In the genomic region with DNA sequence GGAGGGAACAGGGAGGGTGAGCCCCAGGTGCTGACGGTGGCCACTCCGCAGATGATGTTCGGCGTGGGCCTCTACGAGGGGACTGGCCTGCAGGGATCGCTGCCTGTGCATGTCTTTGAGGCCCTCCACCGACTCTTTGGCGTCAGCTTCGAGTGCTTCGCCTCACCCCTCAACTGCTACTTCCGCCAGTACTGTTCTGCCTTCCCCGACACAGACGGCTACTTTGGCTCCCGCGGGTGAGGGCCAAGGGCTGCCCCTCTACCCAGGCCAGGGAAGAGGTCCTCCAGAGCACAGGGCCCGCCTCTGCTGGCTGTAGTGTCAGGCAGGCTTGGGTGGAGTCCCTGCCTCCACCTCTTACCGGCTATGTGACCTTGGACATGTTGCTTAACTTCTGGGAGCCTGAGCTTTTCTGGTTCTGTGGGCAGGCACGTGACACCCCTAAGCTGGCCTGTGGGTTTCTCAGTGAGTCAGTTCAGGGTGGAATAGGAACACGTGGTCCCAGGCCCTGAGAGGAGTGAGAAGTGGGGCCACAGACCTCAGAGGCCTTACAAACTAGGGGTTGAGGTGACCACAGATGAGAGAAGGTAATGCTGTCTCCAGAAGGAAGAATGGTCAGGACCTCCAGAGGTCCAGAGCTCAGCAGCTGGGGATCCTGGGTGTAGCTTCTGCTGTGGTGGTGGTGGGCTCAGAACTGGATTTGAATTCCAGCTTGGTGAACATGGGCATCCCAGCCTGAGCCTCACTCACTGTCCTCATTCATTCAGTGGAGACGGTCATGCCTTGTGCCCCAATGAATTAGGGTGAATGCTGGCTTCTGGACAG, we compare ENCODE assay signal across 1 cellular context.
TF ChIP-seq lines count a peak whose summit lies in the region.

No MANE protein-coding gene starts in this region.

TF ChIP-seq in HepG2, 621 proteins besides CTCF, POLR2A, EP300 and RAD21 (continued from another document and continues in another):
- TF ChIP-seq ISL2 (CRISPR knock-in tag; IDR thresholded peaks at IDR 0.05) (peak; percentile 76; the same call in 1 of the 2 replicates), HMG20A (CRISPR knock-in tag; IDR thresholded peaks at IDR 0.05; ENCODE audit: borderline replicate concordance) (peak; percentile 77; the same call in 1 of the 2 replicates), KDM5B (CRISPR knock-in tag; IDR thresholded peaks at IDR 0.05; ENCODE audit: borderline replicate concordance) (peak; percentile 90), CCDC6 (CRISPR knock-in tag; IDR thresholded peaks at IDR 0.05) (peak; percentile 91), ZNF775 (CRISPR knock-in tag; IDR thresholded peaks at IDR 0.05; ENCODE audit: borderline replicate concordance) (no peak), RNF2 (conservative IDR thresholded peaks at IDR 0.05; ENCODE audit: low read depth) (peak; percentile 94), POGZ (CRISPR knock-in tag; IDR thresholded peaks at IDR 0.05) (peak; percentile 84), NFYC (CRISPR knock-in tag; IDR thresholded peaks at IDR 0.05) (peak; percentile 11; the same call in 1 of the 2 replicates), AKAP8 (CRISPR knock-in tag; IDR thresholded peaks at IDR 0.05) (peak; percentile 88), ZNF484 (CRISPR knock-in tag; IDR thresholded peaks at IDR 0.05; ENCODE audit: borderline replicate concordance, low read depth) (no peak), ZNF264 (CRISPR knock-in tag; IDR thresholded peaks at IDR 0.05) (peak; percentile 91), RBM39 (IDR thresholded peaks at IDR 0.05; ENCODE audit: low read depth, low read length, poor library complexity, severe bottlenecking) (peak; percentile 82), THAP9 (CRISPR knock-in tag; IDR thresholded peaks at IDR 0.05; ENCODE audit: borderline replicate concordance) (peak; percentile 70; the same call in 1 of the 2 replicates), ZNF224 (CRISPR knock-in tag; IDR thresholded peaks at IDR 0.05) (peak; percentile 82; the same call in 1 of the 2 replicates), ZNF44 (CRISPR knock-in tag; IDR thresholded peaks at IDR 0.05) (peak; percentile 99), TFDP1 (CRISPR knock-in tag; IDR thresholded peaks at IDR 0.05; ENCODE audit: borderline replicate concordance) (peak; percentile 91), NCOA1 (CRISPR knock-in tag; IDR thresholded peaks at IDR 0.05) (no peak), ZNF530 (CRISPR knock-in tag; IDR thresholded peaks at IDR 0.05; ENCODE audit: low read depth) (no peak), ZNF550 (CRISPR knock-in tag; IDR thresholded peaks at IDR 0.05; ENCODE audit: borderline replicate concordance) (no peak), CENPT (CRISPR knock-in tag; IDR thresholded peaks at IDR 0.05; ENCODE audit: low read depth) (no peak), RXRB (CRISPR knock-in tag; IDR thresholded peaks at IDR 0.05; ENCODE audit: borderline replicate concordance) (peak; percentile 92), IRX3 (CRISPR knock-in tag; IDR thresholded peaks at IDR 0.05; ENCODE audit: borderline replicate concordance, low read depth) (peak; percentile 95; the same call in 1 of the 2 replicates), ZFYVE20 (CRISPR knock-in tag; IDR thresholded peaks at IDR 0.05; ENCODE audit: borderline replicate concordance, low read depth) (0 out of 2 replicates have a peak, but pooled peaks have one; percentile 51), PAF1 (CRISPR knock-in tag; IDR thresholded peaks at IDR 0.05) (0 out of 2 replicates have a peak, but pooled peaks have one; percentile 40), ZNF235 (CRISPR knock-in tag; IDR thresholded peaks at IDR 0.05; ENCODE audit: borderline replicate concordance) (peak; percentile 92), ZNF607 (CRISPR knock-in tag; IDR thresholded peaks at IDR 0.05; ENCODE audit: borderline replicate concordance) (0 out of 2 replicates have a peak, but pooled peaks have one; percentile 59), CAMTA2 (CRISPR knock-in tag; IDR thresholded peaks at IDR 0.05; ENCODE audit: borderline replicate concordance) (peak; percentile 74; the same call in 1 of the 2 replicates), MEF2D (CRISPR knock-in tag; IDR thresholded peaks at IDR 0.05) (peak; percentile 80), MXD3 (CRISPR knock-in tag; IDR thresholded peaks at IDR 0.05) (peak; percentile 78), RORA (CRISPR knock-in tag; IDR thresholded peaks at IDR 0.05) (no peak), ZNF660 (CRISPR knock-in tag; IDR thresholded peaks at IDR 0.05; ENCODE audit: borderline replicate concordance, low read depth) (no peak; the same call in 1 of the 2 replicates), TRIM24 (CRISPR knock-in tag; IDR thresholded peaks at IDR 0.05) (no peak), ZSCAN9 (CRISPR knock-in tag; IDR thresholded peaks at IDR 0.05; ENCODE audit: borderline replicate concordance) (peak; percentile 97), ZNF597 (CRISPR knock-in tag; IDR thresholded peaks at IDR 0.05) (no peak), SP5 (CRISPR knock-in tag; IDR thresholded peaks at IDR 0.05; ENCODE audit: borderline replicate concordance, low read depth) (peak; percentile 83; the same call in 1 of the 2 replicates), ZNF616 (CRISPR knock-in tag; IDR thresholded peaks at IDR 0.05; ENCODE audit: low read depth) (no peak), ZNF230 (CRISPR knock-in tag; IDR thresholded peaks at IDR 0.05) (peak; percentile 77; the same call in 1 of the 2 replicates), MYC (CRISPR knock-in tag; IDR thresholded peaks at IDR 0.05; ENCODE audit: borderline replicate concordance) (peak; percentile 97), TBL1XR1 (IDR thresholded peaks at IDR 0.05; ENCODE audit: borderline replicate concordance, low read length, partially characterized antibody) (peak; percentile 49), ATF7 (IDR thresholded peaks at IDR 0.05) (no peak), ATF7 (CRISPR knock-in tag; IDR thresholded peaks at IDR 0.05) (peak; percentile 40; the same call in 1 of the 2 replicates), RCOR2 (CRISPR knock-in tag; IDR thresholded peaks at IDR 0.05) (peak; percentile 80; the same call in 1 of the 2 replicates), HES4 (CRISPR knock-in tag; IDR thresholded peaks at IDR 0.05; ENCODE audit: borderline replicate concordance) (no peak; the same call in 1 of the 2 replicates), ZNF333 (CRISPR knock-in tag; IDR thresholded peaks at IDR 0.05; ENCODE audit: borderline replicate concordance) (peak; percentile 89), NFE2L1 (CRISPR knock-in tag; IDR thresholded peaks at IDR 0.05; ENCODE audit: borderline replicate concordance) (no peak), SMARCC2 (IDR thresholded peaks at IDR 0.05) (no peak), PHF21A (CRISPR knock-in tag; IDR thresholded peaks at IDR 0.05) (peak; percentile 95)
- TF ChIP-seq, protein P1, sequence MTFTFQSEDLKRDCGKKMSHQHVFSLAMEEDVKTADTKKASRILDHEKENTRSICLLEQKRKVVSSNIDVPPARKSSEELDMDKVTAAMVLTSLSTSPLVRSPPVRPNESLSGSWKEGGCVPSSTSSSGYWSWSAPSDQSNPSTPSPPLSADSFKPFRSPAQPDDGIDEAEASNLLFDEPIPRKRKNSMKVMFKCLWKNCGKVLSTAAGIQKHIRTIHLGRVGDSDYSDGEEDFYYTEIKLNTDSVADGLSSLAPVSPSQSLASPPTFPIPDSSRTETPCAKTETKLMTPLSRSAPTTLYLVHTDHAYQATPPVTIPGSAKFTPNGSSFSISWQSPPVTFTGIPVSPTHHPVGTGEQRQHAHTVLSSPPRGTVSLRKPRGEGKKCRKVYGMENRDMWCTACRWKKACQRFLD (CRISPR knock-in tag; IDR thresholded peaks at IDR 0.05; ENCODE audit: borderline replicate concordance), result no peak
- TF ChIP-seq, protein P2, sequence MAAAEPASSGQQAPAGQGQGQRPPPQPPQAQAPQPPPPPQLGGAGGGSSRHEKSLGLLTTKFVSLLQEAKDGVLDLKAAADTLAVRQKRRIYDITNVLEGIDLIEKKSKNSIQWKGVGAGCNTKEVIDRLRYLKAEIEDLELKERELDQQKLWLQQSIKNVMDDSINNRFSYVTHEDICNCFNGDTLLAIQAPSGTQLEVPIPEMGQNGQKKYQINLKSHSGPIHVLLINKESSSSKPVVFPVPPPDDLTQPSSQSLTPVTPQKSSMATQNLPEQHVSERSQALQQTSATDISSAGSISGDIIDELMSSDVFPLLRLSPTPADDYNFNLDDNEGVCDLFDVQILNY (CRISPR knock-in tag; conservative IDR thresholded peaks at IDR 0.05), result no peak
- TF ChIP-seq, protein P3, sequence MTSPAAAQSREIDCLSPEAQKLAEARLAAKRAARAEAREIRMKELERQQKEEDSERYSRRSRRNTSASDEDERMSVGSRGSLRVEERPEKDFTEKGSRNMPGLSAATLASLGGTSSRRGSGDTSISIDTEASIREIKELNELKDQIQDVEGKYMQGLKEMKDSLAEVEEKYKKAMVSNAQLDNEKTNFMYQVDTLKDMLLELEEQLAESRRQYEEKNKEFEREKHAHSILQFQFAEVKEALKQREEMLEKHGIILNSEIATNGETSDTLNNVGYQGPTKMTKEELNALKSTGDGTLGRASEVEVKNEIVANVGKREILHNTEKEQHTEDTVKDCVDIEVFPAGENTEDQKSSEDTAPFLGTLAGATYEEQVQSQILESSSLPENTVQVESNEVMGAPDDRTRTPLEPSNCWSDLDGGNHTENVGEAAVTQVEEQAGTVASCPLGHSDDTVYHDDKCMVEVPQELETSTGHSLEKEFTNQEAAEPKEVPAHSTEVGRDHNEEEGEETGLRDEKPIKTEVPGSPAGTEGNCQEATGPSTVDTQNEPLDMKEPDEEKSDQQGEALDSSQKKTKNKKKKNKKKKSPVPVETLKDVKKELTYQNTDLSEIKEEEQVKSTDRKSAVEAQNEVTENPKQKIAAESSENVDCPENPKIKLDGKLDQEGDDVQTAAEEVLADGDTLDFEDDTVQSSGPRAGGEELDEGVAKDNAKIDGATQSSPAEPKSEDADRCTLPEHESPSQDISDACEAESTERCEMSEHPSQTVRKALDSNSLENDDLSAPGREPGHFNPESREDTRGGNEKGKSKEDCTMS (CRISPR knock-in tag; conservative IDR thresholded peaks at IDR 0.05), result no peak
- TF ChIP-seq, protein P4, sequence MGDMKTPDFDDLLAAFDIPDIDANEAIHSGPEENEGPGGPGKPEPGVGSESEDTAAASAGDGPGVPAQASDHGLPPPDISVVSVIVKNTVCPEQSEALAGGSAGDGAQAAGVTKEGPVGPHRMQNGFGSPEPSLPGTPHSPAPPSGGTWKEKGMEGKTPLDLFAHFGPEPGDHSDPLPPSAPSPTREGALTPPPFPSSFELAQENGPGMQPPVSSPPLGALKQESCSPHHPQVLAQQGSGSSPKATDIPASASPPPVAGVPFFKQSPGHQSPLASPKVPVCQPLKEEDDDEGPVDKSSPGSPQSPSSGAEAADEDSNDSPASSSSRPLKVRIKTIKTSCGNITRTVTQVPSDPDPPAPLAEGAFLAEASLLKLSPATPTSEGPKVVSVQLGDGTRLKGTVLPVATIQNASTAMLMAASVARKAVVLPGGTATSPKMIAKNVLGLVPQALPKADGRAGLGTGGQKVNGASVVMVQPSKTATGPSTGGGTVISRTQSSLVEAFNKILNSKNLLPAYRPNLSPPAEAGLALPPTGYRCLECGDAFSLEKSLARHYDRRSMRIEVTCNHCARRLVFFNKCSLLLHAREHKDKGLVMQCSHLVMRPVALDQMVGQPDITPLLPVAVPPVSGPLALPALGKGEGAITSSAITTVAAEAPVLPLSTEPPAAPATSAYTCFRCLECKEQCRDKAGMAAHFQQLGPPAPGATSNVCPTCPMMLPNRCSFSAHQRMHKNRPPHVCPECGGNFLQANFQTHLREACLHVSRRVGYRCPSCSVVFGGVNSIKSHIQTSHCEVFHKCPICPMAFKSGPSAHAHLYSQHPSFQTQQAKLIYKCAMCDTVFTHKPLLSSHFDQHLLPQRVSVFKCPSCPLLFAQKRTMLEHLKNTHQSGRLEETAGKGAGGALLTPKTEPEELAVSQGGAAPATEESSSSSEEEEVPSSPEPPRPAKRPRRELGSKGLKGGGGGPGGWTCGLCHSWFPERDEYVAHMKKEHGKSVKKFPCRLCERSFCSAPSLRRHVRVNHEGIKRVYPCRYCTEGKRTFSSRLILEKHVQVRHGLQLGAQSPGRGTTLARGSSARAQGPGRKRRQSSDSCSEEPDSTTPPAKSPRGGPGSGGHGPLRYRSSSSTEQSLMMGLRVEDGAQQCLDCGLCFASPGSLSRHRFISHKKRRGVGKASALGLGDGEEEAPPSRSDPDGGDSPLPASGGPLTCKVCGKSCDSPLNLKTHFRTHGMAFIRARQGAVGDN (CRISPR knock-in tag; IDR thresholded peaks at IDR 0.05), result peak; percentile 99
